Comparison of ENCODE assay signal across 18 cellular contexts in the genomic region with DNA sequence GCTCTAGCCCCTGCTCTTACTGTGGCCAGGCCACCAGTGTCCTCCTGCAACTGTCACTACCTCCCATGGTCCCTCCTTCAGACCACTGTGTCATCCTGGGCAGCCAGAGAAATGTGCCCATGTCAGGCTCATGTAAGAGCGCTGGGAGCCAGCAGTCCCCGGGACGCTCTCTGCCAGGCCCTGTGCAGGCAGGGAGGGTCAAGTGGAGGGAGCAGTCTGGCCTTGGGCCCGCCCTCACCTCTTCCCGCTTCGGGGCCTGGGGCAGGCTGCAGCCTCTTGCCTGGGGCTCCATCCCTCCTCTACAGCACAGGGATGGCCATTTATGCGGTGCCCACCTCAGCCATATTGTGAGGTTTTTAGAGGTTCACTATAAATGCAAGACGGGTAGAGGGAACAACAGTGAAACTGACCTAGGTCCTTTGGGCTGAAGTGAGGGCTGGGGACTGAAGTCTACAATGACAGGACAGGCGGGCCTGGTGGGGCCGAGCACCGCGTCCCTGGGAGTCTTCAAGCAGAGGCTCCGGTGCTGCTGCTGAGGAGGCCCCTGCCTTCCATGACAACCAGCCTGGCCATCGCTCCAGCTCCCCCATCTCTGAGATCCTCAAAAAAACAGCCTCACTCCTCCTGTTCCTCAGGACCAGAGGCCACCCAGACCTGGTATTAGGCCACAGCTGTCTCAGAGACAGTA. TPM values are rescaled to one million over a fixed set of nuclear protein-coding genes. Genes with fewer than 3 reads are reported as not detected.
DNase-seq lines count a peak whose midpoint lies in the region; ATAC-seq and TF ChIP-seq lines count a peak whose summit lies in the region.
"Had no signal": no experiment of that assay in that cellular context is flagged by ENCODE, and none has a peak within 500 bp of the region (broad histone marks: within the 10 kb centered on the region; RNA-seq: fewer than 3 reads in every experiment).

No MANE protein-coding gene starts in this region.

- ATAC-seq in left lung (peak; percentile 62), upper lobe of right lung (peak; percentile 40)
- ATAC-seq: A549, GM23338 had no signal

- DNase-seq in left lung (no peak), neuronal stem cell (ENCODE audit: low spot score) (no peak), upper lobe of right lung (no peak), hypothalamus (lab: John Stamatoyannopoulos, UW) (no peak), GOT3 (lab: John Stamatoyannopoulos, UW) (no peak)
- DNase-seq in stimulated activated CD4-positive, alpha-beta T cell treated with anti-CD3 and anti-CD28 coated beads, Interleukin-12 subunit alpha, Interleukin-12 subunit beta, amount 100 ng/mL, for 4 hours = no peak
- DNase-seq: 8988T, ACHN, AML-193, BE2C, C1 segment of cervical spinal cord, COR-L47, DMS79 treated with DMSO at 0.1 percent for 48 hours, GF-D8, HCEC 1CT had no signal

- intact Hi-C loops in left lung (cut with DNase I) = no loop called here
- intact Hi-C loops in upper lobe of right lung (cut with DNase I) = no loop called here

- H3K27me3 ChIP-seq in BLaER1 = no peaks in the 10 kb centered on the region
- H3K27me3 ChIP-seq in left lung = no peaks in the 10 kb centered on the region
- H3K27me3 ChIP-seq in neuronal stem cell (ENCODE audit: control insufficient read depth in 3 of 3, insufficient read depth in 3 of 3, low read depth in 1 of 3, low read length in 3 of 3) = peaks cover 0 to 60% (median 0%) of the 10 kb centered on the region in 3 experiments
- no peaks in the 10 kb centered on the region for H3K27me3 ChIP-seq in upper lobe of right lung
- H3K27me3 ChIP-seq: BE2C had no signal

- no peak overlapping the region for H2AFZ ChIP-seq in neuronal stem cell (ENCODE audit: low read length)
- H2AFZ ChIP-seq: GM23338 had no signal

- no peak overlapping the region for H2BK15ac ChIP-seq in neuronal stem cell (ENCODE audit: low read length)

- H3K36me3 ChIP-seq in BLaER1 (no peaks in the 10 kb centered on the region), left lung (no peaks in the 10 kb centered on the region), neuronal stem cell (replicated peaks in 1 of 2; ENCODE audit: control insufficient read depth in 2 of 2, insufficient read depth in 2 of 2, low read length in 2 of 2) (peaks cover 0 to 31% of the 10 kb centered on the region in 2 donors), upper lobe of right lung (no peaks in the 10 kb centered on the region)
- H3K36me3 ChIP-seq: BE2C had no signal

- H3K4me3 ChIP-seq in BLaER1 = no peak overlapping the region
- no peak overlapping the region for H3K4me3 ChIP-seq in left lung
- peak overlapping the region in 1 of 2 donors; percentile 10 for H3K4me3 ChIP-seq in neuronal stem cell (ENCODE audit: low read length in 2 of 2)
- H3K4me3 ChIP-seq in upper lobe of right lung = no peak overlapping the region
- H3K4me3 ChIP-seq: A549, GM23338 had no signal

- H3K4me2 ChIP-seq in BLaER1 = no peak overlapping the region
- H3K4me2 ChIP-seq in neuronal stem cell (ENCODE audit: insufficient read depth, low read length, poor library complexity, severe bottlenecking) = no peak overlapping the region
- H3K4me2 ChIP-seq: A549, GM23338 had no signal

- H3K18ac ChIP-seq in neuronal stem cell (ENCODE audit: low read length) = peak overlapping the region; percentile 80

- H3K27ac ChIP-seq in BLaER1 (0 out of 2 replicates have a peak overlapping the region, but pooled peaks have one; percentile 18), left lung (no peak overlapping the region), neuronal stem cell (replicated peaks; ENCODE audit: low read length) (no peak overlapping the region), upper lobe of right lung (no peak overlapping the region)
- H3K27ac ChIP-seq: A549 had no signal

- no peak overlapping the region for H2BK120ac ChIP-seq in neuronal stem cell (ENCODE audit: low read depth, low read length)

- H4K20me1 ChIP-seq in BLaER1 = no peaks in the 10 kb centered on the region

- H2BK5ac ChIP-seq in neuronal stem cell (ENCODE audit: low read length) = peak overlapping the region; percentile 48

- H3K9ac ChIP-seq in BLaER1 = no peak overlapping the region
- H3K9ac ChIP-seq in neuronal stem cell (ENCODE audit: low read depth, low read length, poor library complexity) = peak overlapping the region; percentile 12

- H3K14ac ChIP-seq in neuronal stem cell (ENCODE audit: low read length) = peak overlapping the region; percentile 89

- peak overlapping the region; percentile 61 for H2AK5ac ChIP-seq in neuronal stem cell (ENCODE audit: low read depth, low read length)

- no peaks in the 10 kb centered on the region for H3K79me1 ChIP-seq in neuronal stem cell (ENCODE audit: low read depth, low read length)

- no peak overlapping the region for H3K4ac ChIP-seq in neuronal stem cell (ENCODE audit: low read length)

- H3K9me3 ChIP-seq in BLaER1 (no peaks in the 10 kb centered on the region), left lung (no peaks in the 10 kb centered on the region), neuronal stem cell (replicated peaks in 1 of 2; ENCODE audit: control insufficient read depth in 2 of 2, insufficient read depth in 1 of 2, low read depth in 1 of 2, low read length in 2 of 2) (no peaks in the 10 kb centered on the region), upper lobe of right lung (no peaks in the 10 kb centered on the region)
- H3K9me3 ChIP-seq: A549, BE2C had no signal

- peak overlapping the region; percentile 55 for H3K23ac ChIP-seq in neuronal stem cell (ENCODE audit: low read depth, low read length, poor library complexity)

- no peak overlapping the region for H4K91ac ChIP-seq in neuronal stem cell (ENCODE audit: low read depth, low read length, poor library complexity)

- H4K8ac ChIP-seq in neuronal stem cell (ENCODE audit: low read depth, low read length) = peak overlapping the region; percentile 10

- no peak overlapping the region for H2BK12ac ChIP-seq in neuronal stem cell (ENCODE audit: low read length)

- peaks cover 77% of the 10 kb centered on the region for H3K4me1 ChIP-seq in BLaER1
- peaks cover 0 to 5% of the 10 kb centered on the region in 2 donors for H3K4me1 ChIP-seq in left lung
- peaks cover 0 to 17% of the 10 kb centered on the region in 2 donors for H3K4me1 ChIP-seq in neuronal stem cell (ENCODE audit: control insufficient read depth in 2 of 2, insufficient read depth in 1 of 2, low read depth in 1 of 2, low read length in 2 of 2)
- H3K4me1 ChIP-seq in upper lobe of right lung = peaks cover 35% of the 10 kb centered on the region
- H3K4me1 ChIP-seq: A549 had no signal

- TF ChIP-seq CTCF in left lung (IDR thresholded peaks at IDR 0.05) (no peak), upper lobe of right lung (IDR thresholded peaks at IDR 0.05) (no peak)

- no CpG with 5 or more reads among the region's 14 CpGs for WGBS in neuronal stem cell (ENCODE audit: extremely low coverage in 2 of 2, insufficient read length in 2 of 2, insufficient replicate concordance in 1 of 2), 2 donors

RNA-seq across cellular contexts. Expression of a gene that starts 54.9 kb away (rescaled TPM):
- total RNA-seq in left lung (10 to 100 TPM; 26.4 to 42.1 TPM), upper lobe of right lung (20.5 TPM)
- polyA plus RNA-seq in neuronal stem cell (2013, experiment 1 of 2) = 35.3 TPM
- polyA plus RNA-seq in neuronal stem cell (2013, experiment 2 of 2) = 37.1 TPM
